In the genomic region with DNA sequence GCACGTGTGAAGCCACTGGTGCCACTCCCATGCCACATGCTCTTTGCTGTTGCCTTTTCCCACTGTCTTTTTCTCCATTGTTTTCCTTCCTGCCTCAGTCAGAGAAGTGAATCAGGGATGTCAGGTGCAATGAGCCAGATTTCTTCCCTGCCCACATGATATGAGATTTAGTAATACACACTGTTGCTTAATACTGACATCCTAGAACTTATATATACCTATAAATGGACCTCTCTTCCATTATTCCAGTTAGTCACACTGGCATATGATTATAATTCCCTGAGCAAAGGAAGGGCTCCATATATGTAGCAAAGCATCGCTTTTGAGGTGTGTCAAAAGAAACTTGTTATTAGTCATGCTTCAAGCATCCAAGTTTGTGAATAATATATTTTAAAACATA, we compare ENCODE assay signal across 1 cellular context.
TF ChIP-seq lines count a peak whose summit lies in the region.

No MANE protein-coding gene starts in this region.

TF ChIP-seq in endothelial cell of umbilical vein, 7 proteins besides CTCF, POLR2A, EP300 and RAD21:
- TF ChIP-seq POLR2AphosphoS5 (IDR thresholded peaks at IDR 0.05; ENCODE audit: insufficient read depth, low read depth, low read length), result no peak
- TF ChIP-seq JUN (IDR thresholded peaks at IDR 0.05; ENCODE audit: borderline replicate concordance, insufficient read depth, insufficient read length, low read depth), result no peak
- TF ChIP-seq, protein P1, sequence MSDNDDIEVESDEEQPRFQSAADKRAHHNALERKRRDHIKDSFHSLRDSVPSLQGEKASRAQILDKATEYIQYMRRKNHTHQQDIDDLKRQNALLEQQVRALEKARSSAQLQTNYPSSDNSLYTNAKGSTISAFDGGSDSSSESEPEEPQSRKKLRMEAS (IDR thresholded peaks at IDR 0.05; ENCODE audit: insufficient read depth, insufficient read length), result no peak
- TF ChIP-seq FOS (IDR thresholded peaks at IDR 0.05; ENCODE audit: borderline replicate concordance, insufficient read depth, low read length), result no peak
- no peak for TF ChIP-seq EZH2 (IDR thresholded peaks at IDR 0.05; ENCODE audit: borderline replicate concordance, low read depth, low read length, severe bottlenecking)
- no peak for TF ChIP-seq MYC (IDR thresholded peaks at IDR 0.05; ENCODE audit: low read depth, low read length)
- TF ChIP-seq GATA2 (IDR thresholded peaks at IDR 0.05; ENCODE audit: insufficient read depth, insufficient read length, low read depth, low read length), result no peak
